Comparison of ENCODE assay signal across 18 cellular contexts in the genomic region with DNA sequence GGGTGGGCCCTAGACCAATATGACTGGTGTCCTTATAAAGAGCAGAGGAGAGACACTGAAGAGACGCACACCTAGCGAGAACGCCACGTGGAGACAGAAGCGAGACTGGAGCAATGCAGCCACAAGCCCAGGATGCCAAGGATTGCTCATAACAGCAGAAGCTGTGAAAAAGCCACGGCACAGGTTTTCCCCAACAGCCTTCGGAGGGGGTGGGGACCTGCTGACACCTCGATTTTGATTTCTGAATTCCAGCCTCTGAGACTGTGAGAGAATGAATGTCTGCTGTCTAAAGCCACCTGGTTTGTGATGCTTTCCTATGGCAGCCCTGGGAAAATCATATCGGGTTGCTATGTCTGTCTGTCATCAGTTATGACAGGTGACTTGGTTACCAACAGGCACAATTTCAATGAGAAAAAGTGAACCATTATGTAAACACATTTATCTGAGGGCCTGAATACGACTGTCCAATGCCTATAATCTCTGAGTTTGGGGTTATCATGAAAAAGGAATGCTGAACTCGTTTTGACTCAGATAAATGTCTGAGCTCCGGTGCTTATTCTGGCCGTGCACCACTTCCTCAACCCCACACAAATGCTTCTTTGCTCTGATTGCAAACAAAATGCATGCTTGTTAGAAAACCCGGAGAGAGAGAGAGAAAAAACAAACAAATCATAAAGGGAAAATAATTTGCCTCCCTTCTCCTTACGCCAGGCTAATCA.
A peak's percentile ranks its signal among the peaks of the same experiment; 100 is the strongest.
DNase-seq lines count a peak whose midpoint lies in the region; ATAC-seq, FAIRE-seq and TF ChIP-seq lines count a peak whose summit lies in the region.
"Had no signal": no experiment of that assay in that cellular context is flagged by ENCODE, and none has a peak within 500 bp of the region (broad histone marks: within the 10 kb centered on the region; RNA-seq: fewer than 3 reads in every experiment).

No MANE protein-coding gene starts in this region.

- H3K9me2 ChIP-seq in neural cell (ENCODE audit: insufficient read depth, low read length), result no peaks in the 10 kb centered on the region

- TF ChIP-seq RAD21 in neural cell (conservative IDR thresholded peaks at IDR 0.05), result no peak

- DNase-seq in HTR-8/SVneo (ENCODE audit: insufficient read length, low spot score) (no peak), NCI-H748 (lab: John Stamatoyannopoulos, UW; ENCODE audit: unreplicated experiment) (peak; percentile 56), OCI-M2 (lab: John Stamatoyannopoulos, UW; ENCODE audit: unreplicated experiment) (no peak), small intestine (no peak)
- DNase-seq: C1 segment of cervical spinal cord; Calu3; CD4-positive, alpha-beta memory T cell; COR-L47; DMS53; DMS79 treated with DMSO at 0.1 percent for 48 hours; GF-D8; GOT3; H7; HCEC 1CT had no signal

- H3K27me3 ChIP-seq in neural cell (ENCODE audit: insufficient read depth, low read depth, low read length) (no peaks in the 10 kb centered on the region), small intestine (ENCODE audit: control insufficient read depth in 2 of 2, insufficient read depth in 2 of 2, low read length in 2 of 2) (no peaks in the 10 kb centered on the region)

- H3F3A ChIP-seq in neural cell (ENCODE audit: insufficient read depth, low read length, poor library complexity, severe bottlenecking), result no peaks in the 10 kb centered on the region

- H3K4me2 ChIP-seq in neural cell (ENCODE audit: low read length), result peak overlapping the region; percentile 36

- peak; percentile 80 for TF ChIP-seq EP300 in neural cell (conservative IDR thresholded peaks at IDR 0.05; ENCODE audit: poor library complexity, severe bottlenecking)

- H3K9me3 ChIP-seq in neural cell (ENCODE audit: low read length) (peaks cover 5% of the 10 kb centered on the region), small intestine (ENCODE audit: control insufficient read depth, low read depth) (no peaks in the 10 kb centered on the region)

- H2AFZ ChIP-seq in neural cell (ENCODE audit: low read depth, low read length), result no peak overlapping the region

- no peak for ATAC-seq in GM21723 (IDR thresholded peaks at IDR 0.05; ENCODE audit: unreplicated experiment)

- no peaks in the 10 kb centered on the region for H3K36me3 ChIP-seq in neural cell (ENCODE audit: insufficient read depth, low read length)
- no peaks in the 10 kb centered on the region for H3K36me3 ChIP-seq in small intestine (ENCODE audit: control insufficient read depth in 2 of 2, insufficient read depth in 2 of 2, low read length in 2 of 2)

- no peak overlapping the region for H3K9ac ChIP-seq in neural cell (ENCODE audit: low read length)

- no peaks in the 10 kb centered on the region for H3K79me2 ChIP-seq in neural cell (replicated peaks; ENCODE audit: insufficient read depth, low read length)

- H4K20me1 ChIP-seq in neural cell (ENCODE audit: insufficient read depth), result no peaks in the 10 kb centered on the region

- FAIRE-seq in HTR-8/SVneo (lab: Jason Lieb, UNC) (peak; percentile 31), small intestine (lab: Jason Lieb, UNC) (no peak)
- FAIRE-seq: GM12891, GM18507 had no signal

- no peaks in the 10 kb centered on the region for H3K4me1 ChIP-seq in small intestine (ENCODE audit: control insufficient read depth in 2 of 2, insufficient read depth in 1 of 2, low read depth in 1 of 2, low read length in 1 of 2)

- TF ChIP-seq CTCF in neural cell (IDR thresholded peaks at IDR 0.05; ENCODE audit: poor library complexity, severe bottlenecking), result no peak

- no peak overlapping the region for H3K4me3 ChIP-seq in neural cell (ENCODE audit: low read length)
- H3K4me3 ChIP-seq in small intestine (ENCODE audit: low read depth in 1 of 2, low read length in 2 of 2), result no peak overlapping the region

- 41 to 57% (median 48%) methylated on average over 15 of the region's 15 CpGs for WGBS in small intestine, 3 donors

- H3K27ac ChIP-seq in neural cell (ENCODE audit: low read length) (peak overlapping the region; percentile 8), small intestine (ENCODE audit: low read depth in 1 of 2, low read length in 1 of 2) (no peak overlapping the region)

TF ChIP-seq in neural cell, 6 proteins besides CTCF, POLR2A, EP300 and RAD21:
- no peak for TF ChIP-seq REST (IDR thresholded peaks at IDR 0.05; ENCODE audit: borderline replicate concordance)
- no peak for TF ChIP-seq SMC3 (conservative IDR thresholded peaks at IDR 0.05; ENCODE audit: poor library complexity)
- TF ChIP-seq TAF1 (IDR thresholded peaks at IDR 0.05; ENCODE audit: low read depth), result no peak
- TF ChIP-seq EZH2 (IDR thresholded peaks at IDR 0.05; ENCODE audit: borderline replicate concordance, insufficient read depth, low read length, poor library complexity, severe bottlenecking), result no peak
- no peak for TF ChIP-seq MXI1 (conservative IDR thresholded peaks at IDR 0.05; ENCODE audit: poor library complexity, severe bottlenecking)
- no peak for TF ChIP-seq POLR2AphosphoS5 (IDR thresholded peaks at IDR 0.05)
